24 cellular contexts compared by ENCODE assay signal in genomic region chr12:71948390-71948789, GRCh38. TPM values are rescaled to one million over a fixed set of nuclear protein-coding genes. Genes with fewer than 3 reads are reported as not detected.
DNase-seq lines count a peak whose midpoint lies in the region; TF ChIP-seq lines count a peak whose summit lies in the region.
"Had no signal": no experiment of that assay in that cellular context is flagged by ENCODE, and none has a peak within 500 bp of the region (broad histone marks: within the 10 kb centered on the region; RNA-seq: fewer than 3 reads in every experiment).

No MANE protein-coding gene starts in this region.

- no peaks in the 10 kb centered on the region for H3K36me3 ChIP-seq in endodermal cell (ENCODE audit: control insufficient read depth, insufficient read depth, low read length)
- H3K36me3 ChIP-seq in neuron (ENCODE audit: insufficient read depth, low read length): no peaks in the 10 kb centered on the region
- no peaks in the 10 kb centered on the region for H3K36me3 ChIP-seq in ovary
- H3K36me3 ChIP-seq: tibial artery had no signal

- H3K4me1 Mint-ChIP-seq in endodermal cell: peaks cover 63% of the 10 kb centered on the region
- H3K4me1 Mint-ChIP-seq: activated CD4-positive, alpha-beta T cell treated with anti-CD3 and anti-CD28 coated beads, Interleukin-2, amount 10 ng/mL, durations not matched to agents 7 days and 5 days; naive B cell had no signal

- 18 to 39% methylated on average over 3 of the region's 3 CpGs for WGBS in endodermal cell (ENCODE audit: insufficient coverage in 1 of 2, insufficient read length in 1 of 2), 2 experiments
- 40 to 62% (median 46%) methylated on average over 3 of the region's 3 CpGs for WGBS in ovary, 3 donors

- TF ChIP-seq CTCF in endodermal cell (conservative IDR thresholded peaks at IDR 0.05): no peak
- no peak for TF ChIP-seq CTCF in ovary (IDR thresholded peaks at IDR 0.05)

- no peaks in the 10 kb centered on the region for H3K9me3 Mint-ChIP-seq in endodermal cell
- H3K9me3 Mint-ChIP-seq: activated CD4-positive, alpha-beta T cell treated with anti-CD3 and anti-CD28 coated beads, Interleukin-2, amount 10 ng/mL, durations not matched to agents 7 days and 5 days; activated naive CD4-positive, alpha-beta T cell treated with anti-CD3 and anti-CD28 coated beads, Interleukin-2, amount 50 U/mL, for 72 hours had no signal

- peak overlapping the region; percentile 31 for H3K27ac Mint-ChIP-seq in endodermal cell
- H3K27ac Mint-ChIP-seq: activated CD4-positive, alpha-beta T cell treated with anti-CD3 and anti-CD28 coated beads, Interleukin-2, amount 10 ng/mL, durations not matched to agents 7 days and 5 days; activated naive CD4-positive, alpha-beta T cell treated with anti-CD3 and anti-CD28 coated beads, Interleukin-2, amount 50 U/mL, for 72 hours; naive B cell had no signal

- H3K27ac ChIP-seq in endodermal cell (ENCODE audit: low read depth, low read length) (peak overlapping the region; percentile 82), ovary (no peak overlapping the region)
- H3K27ac ChIP-seq: psoas muscle, tibial artery had no signal

- H3K27me3 ChIP-seq in endodermal cell (ENCODE audit: control insufficient read depth, insufficient read depth, low read length, poor library complexity, severe bottlenecking) (no peaks in the 10 kb centered on the region), neuron (ENCODE audit: insufficient read depth, low read length) (no peaks in the 10 kb centered on the region), ovary (no peaks in the 10 kb centered on the region)

- H3K4me1 ChIP-seq in endodermal cell (ENCODE audit: control insufficient read depth, insufficient read depth, low read length) (peaks cover 6% of the 10 kb centered on the region), neuron (ENCODE audit: insufficient read depth, low read length) (peaks cover 32% of the 10 kb centered on the region), ovary (ENCODE audit: insufficient read depth) (no peaks in the 10 kb centered on the region)
- H3K4me1 ChIP-seq: psoas muscle, tibial artery had no signal

- no peak overlapping the region for H3K9ac ChIP-seq in endodermal cell (ENCODE audit: extremely low read depth, low read length, poor library complexity, severe bottlenecking)

- H3K9me3 ChIP-seq in endodermal cell (ENCODE audit: control insufficient read depth, low read length) (no peaks in the 10 kb centered on the region), neuron (ENCODE audit: low read length) (no peaks in the 10 kb centered on the region), ovary (no peaks in the 10 kb centered on the region)
- H3K9me3 ChIP-seq: psoas muscle, tibial artery had no signal

- H3K4me3 Mint-ChIP-seq in endodermal cell: no peak overlapping the region
- H3K4me3 Mint-ChIP-seq: activated CD4-positive, alpha-beta T cell treated with anti-CD3 and anti-CD28 coated beads, Interleukin-2, amount 10 ng/mL, durations not matched to agents 7 days and 5 days; naive B cell had no signal

- peaks cover 9% of the 10 kb centered on the region for H3K27me3 Mint-ChIP-seq in endodermal cell (ENCODE audit: insufficient read depth)

- TF ChIP-seq EP300 in ovary (IDR thresholded peaks at IDR 0.05): no peak

- intact Hi-C loops in ovary (cut with DNase I): no loop called here

- peak overlapping the region; percentile 35 for H2AFZ ChIP-seq in neuron (ENCODE audit: low read depth, low read length)

- TF ChIP-seq POLR2A in ovary (IDR thresholded peaks at IDR 0.05): no peak

- no peak overlapping the region for H3K4me3 ChIP-seq in endodermal cell (ENCODE audit: low read length)
- no peak overlapping the region for H3K4me3 ChIP-seq in neuron (ENCODE audit: low read length)
- no peak overlapping the region for H3K4me3 ChIP-seq in ovary
- H3K4me3 ChIP-seq: psoas muscle, tibial artery had no signal

- peak; percentile 23 for DNase-seq in DMS79 treated with DMSO at 0.1 percent for 48 hours (lab: John Stamatoyannopoulos, UW)
- DNase-seq in DMS79 (lab: John Stamatoyannopoulos, UW): no peak
- DNase-seq in NCI-H146 treated with DMSO at 0.1 percent for 48 hours (lab: John Stamatoyannopoulos, UW; ENCODE audit: unreplicated experiment): peak; percentile 33
- DNase-seq in endodermal cell: peak; percentile 74
- no peak for DNase-seq in ovary
- DNase-seq in hepatic stellate cell (ENCODE audit: low spot score): no peak
- DNase-seq in NCI-H2107 (lab: John Stamatoyannopoulos, UW): no peak
- DNase-seq: activated CD4-positive, alpha-beta T cell treated with anti-CD3 and anti-CD28 coated beads, Interleukin-2, amount 10 ng/mL, durations not matched to agents 7 days and 5 days; activated effector memory CD4-positive, alpha-beta T cell treated with Interleukin-2 at 50 U/mL for 16 hours; activated T-cell treated with anti-CD3 and anti-CD28 coated beads, Interleukin-2, amount 50 U/mL, for 1 hour; naive B cell; SIG-M5; stimulated activated CD4-positive, alpha-beta T cell treated with anti-CD3 and anti-CD28 coated beads, Interleukin-4, amount 100 ng/mL, for 1 hour; T-helper 9 cell; tibial artery had no signal

- H3K36me3 Mint-ChIP-seq in endodermal cell (ENCODE audit: low read depth): no peaks in the 10 kb centered on the region
- H3K36me3 Mint-ChIP-seq: activated naive CD4-positive, alpha-beta T cell treated with anti-CD3 and anti-CD28 coated beads, Interleukin-2, amount 50 U/mL, for 72 hours; naive B cell had no signal

RNA-seq across cellular contexts. Expression of gene TPH2, which starts 9.7 kb away (rescaled TPM):
- total RNA-seq in endodermal cell (under 1 TPM in 1 of 2 donors, not detected in 1; 0.11 TPM), ovary (under 1 TPM in 1 of 7 donors, not detected in 6; 0.23 TPM)
- polyA plus RNA-seq in endodermal cell (2013, experiment 1 of 2): not detected
- polyA plus RNA-seq in endodermal cell (2013, experiment 2 of 2): 0.12 TPM
- not detected for polyA plus RNA-seq in ovary
- total RNA-seq: activated CD4-positive, alpha-beta T cell treated with anti-CD3 and anti-CD28 coated beads, Interleukin-2, amount 10 ng/mL, durations not matched to agents 7 days and 5 days; activated CD8-positive, alpha-beta memory T cell treated with anti-CD3 and anti-CD28 coated beads for 36 hours; activated naive CD4-positive, alpha-beta T cell treated with anti-CD3 and anti-CD28 coated beads, Interleukin-2, amount 50 U/mL, for 72 hours; chondrocyte; kidney epithelial cell; LHCN-M2; liver; occipital lobe; psoas muscle had no signal
- polyA plus RNA-seq: liver had no signal

Comparison
In these comparisons a context has a peak if more than half of its experiments do, and no peak if none do; other contexts are left out.
1. DNase-seq: peak in DMS79 treated with DMSO at 0.1 percent for 48 hours (single experiment), NCI-H146 treated with DMSO at 0.1 percent for 48 hours (single experiment) and endodermal cell (single experiment); none in DMS79 (single experiment), ovary (0 of 5), hepatic stellate cell (single experiment) and NCI-H2107 (single experiment).